In genomic region chr2:12816379-12817306, GRCh38 we compare ENCODE assay signal across 15 cellular contexts.
DNase-seq lines count a peak whose midpoint lies in the region; ATAC-seq and TF ChIP-seq lines count a peak whose summit lies in the region.
"Had no signal": no experiment of that assay in that cellular context is flagged by ENCODE, and none has a peak within 500 bp of the region (broad histone marks: within the 10 kb centered on the region; RNA-seq: fewer than 3 reads in every experiment).

No MANE protein-coding gene starts in this region.

- no peaks in the 10 kb centered on the region for H3K36me3 ChIP-seq in CD4-positive, alpha-beta memory T cell (ENCODE audit: insufficient read depth, low read length)
- no peaks in the 10 kb centered on the region for H3K36me3 ChIP-seq in ascending aorta
- H3K36me3 ChIP-seq: esophagus squamous epithelium, right lobe of liver had no signal

- no peaks in the 10 kb centered on the region for H3K9me3 ChIP-seq in CD4-positive, alpha-beta memory T cell (ENCODE audit: control insufficient read depth in 1 of 2, low read length in 2 of 2)
- H3K9me3 ChIP-seq in ascending aorta, result no peaks in the 10 kb centered on the region
- H3K9me3 ChIP-seq: esophagus squamous epithelium, right lobe of liver, testis had no signal

- no peak overlapping the region for H3K27ac ChIP-seq in CD4-positive, alpha-beta memory T cell (ENCODE audit: low read depth, low read length)
- H3K27ac ChIP-seq in ascending aorta, result no peak overlapping the region
- H3K27ac ChIP-seq: HL-60 had no signal

- peak overlapping the region in 7 of 8 donors; percentile 2 to 75 (median 26) for H3K4me3 Mint-ChIP-seq in CD4-positive, alpha-beta memory T cell
- H3K4me3 Mint-ChIP-seq in activated naive CD8-positive, alpha-beta T cell treated with anti-CD3 and anti-CD28 coated beads, Interleukin-2, amount 50 U/mL, for 24 hours, result no peak overlapping the region

- no peaks in the 10 kb centered on the region for H3K36me3 Mint-ChIP-seq in CD4-positive, alpha-beta memory T cell
- no peaks in the 10 kb centered on the region for H3K36me3 Mint-ChIP-seq in activated naive CD8-positive, alpha-beta T cell treated with anti-CD3 and anti-CD28 coated beads, Interleukin-2, amount 50 U/mL, for 24 hours (ENCODE audit: low read depth)

- H3K27me3 Mint-ChIP-seq in CD4-positive, alpha-beta memory T cell, result no peaks in the 10 kb centered on the region
- peaks cover 6% of the 10 kb centered on the region for H3K27me3 Mint-ChIP-seq in activated naive CD8-positive, alpha-beta T cell treated with anti-CD3 and anti-CD28 coated beads, Interleukin-2, amount 50 U/mL, for 24 hours

- CTCF ChIA-PET in CD4-positive, alpha-beta memory T cell (lab: Charles Lee; ENCODE audit: partially characterized antibody), result interaction anchor here (0.9 kb wide), 1 partner anchor 17 kb away, joined by 3 read pairs; no protein-coding TSS in a partner anchor

- peak in 4 of 5 donors; percentile 16 to 34 (median 30) for DNase-seq in CD4-positive, alpha-beta memory T cell
- DNase-seq in HS-27A (ENCODE audit: low read depth) (peak; percentile 64), iris pigment epithelial cell (ENCODE audit: low read depth) (peak; percentile 86), retina (no peak), ascending aorta (ENCODE audit: low spot score in 2 of 2) (no peak), UCSD-AML1 (lab: John Stamatoyannopoulos, UW; ENCODE audit: unreplicated experiment) (no peak)
- no peak for DNase-seq in activated naive CD8-positive, alpha-beta T cell treated with anti-CD3 and anti-CD28 coated beads, Interleukin-2, amount 50 U/mL, for 24 hours
- DNase-seq: caudate nucleus, esophagus squamous epithelium, NCI-H1092 treated with DMSO at 0.1 percent for 48 hours, NCI-H510A, right lobe of liver, testis had no signal

- H3K9me3 Mint-ChIP-seq in CD4-positive, alpha-beta memory T cell, result no peaks in the 10 kb centered on the region
- no peaks in the 10 kb centered on the region for H3K9me3 Mint-ChIP-seq in activated naive CD8-positive, alpha-beta T cell treated with anti-CD3 and anti-CD28 coated beads, Interleukin-2, amount 50 U/mL, for 24 hours

- POLR2A ChIA-PET in CD4-positive, alpha-beta memory T cell (lab: Charles Lee; ENCODE audit: partially characterized antibody), result interaction anchor here (0.6 kb wide), 1 partner anchor 689 kb away, joined by 4 read pairs; no protein-coding TSS in a partner anchor

- H3K4me1 ChIP-seq in CD4-positive, alpha-beta memory T cell (ENCODE audit: insufficient read depth, low read length), result peaks cover 54% of the 10 kb centered on the region
- peaks cover 6 to 10% of the 10 kb centered on the region in 2 donors for H3K4me1 ChIP-seq in ascending aorta

- peak; percentile 66 for ATAC-seq in activated naive CD8-positive, alpha-beta T cell treated with anti-CD3 and anti-CD28 coated beads, Interleukin-2, amount 50 U/mL, for 24 hours
- ATAC-seq in GM19023 (IDR thresholded peaks at IDR 0.05; ENCODE audit: unreplicated experiment), result no peak
- ATAC-seq: right lobe of liver had no signal

- H3K4me3 ChIP-seq in CD4-positive, alpha-beta memory T cell (ENCODE audit: low read length in 2 of 2), result no peak overlapping the region
- no peak overlapping the region for H3K4me3 ChIP-seq in ascending aorta
- H3K4me3 ChIP-seq: esophagus squamous epithelium, right lobe of liver, testis had no signal

- TF ChIP-seq CTCF in ascending aorta (IDR thresholded peaks at IDR 0.05), result no peak

- intact Hi-C loops in CD4-positive, alpha-beta memory T cell (cut with micrococcal nuclease), result no loop called here
- intact Hi-C loops in ascending aorta (cut with DNase I), result loop anchor here (5.0 to 10.0 kb wide), 2 partner anchors 84 to 362 kb away; no protein-coding TSS in a partner anchor

- H3K4me1 Mint-ChIP-seq in CD4-positive, alpha-beta memory T cell, result peaks cover 40 to 64% (median 52%) of the 10 kb centered on the region in 4 donors
- H3K4me1 Mint-ChIP-seq in activated naive CD8-positive, alpha-beta T cell treated with anti-CD3 and anti-CD28 coated beads, Interleukin-2, amount 50 U/mL, for 24 hours, result peaks cover 38% of the 10 kb centered on the region

- peak overlapping the region in 4 of 7 donors; percentile 48 to 80 (median 56) for H3K27ac Mint-ChIP-seq in CD4-positive, alpha-beta memory T cell
- H3K27ac Mint-ChIP-seq in activated naive CD8-positive, alpha-beta T cell treated with anti-CD3 and anti-CD28 coated beads, Interleukin-2, amount 50 U/mL, for 24 hours, result no peak overlapping the region

- no peaks in the 10 kb centered on the region for H3K27me3 ChIP-seq in CD4-positive, alpha-beta memory T cell (ENCODE audit: insufficient read depth, low read length)
- H3K27me3 ChIP-seq in ascending aorta, result no peaks in the 10 kb centered on the region
- H3K27me3 ChIP-seq: esophagus squamous epithelium, right lobe of liver, testis had no signal

Comparison
In these comparisons a context has a peak if more than half of its experiments do, and no peak if none do; other contexts are left out.
1. DNase-seq: peak in CD4-positive, alpha-beta memory T cell (4 of 5), HS-27A (single experiment) and iris pigment epithelial cell (single experiment); none in activated naive CD8-positive, alpha-beta T cell treated with anti-CD3 and anti-CD28 coated beads, Interleukin-2, amount 50 U/mL, for 24 hours (single experiment), retina (single experiment), ascending aorta (0 of 2) and UCSD-AML1 (single experiment).